ENCODE assay signal across 26 cellular contexts in genomic region chr18:41526046-41526445, GRCh38.
"Had no signal": no experiment of that assay in that cellular context is flagged by ENCODE, and none has a peak within 500 bp of the region (broad histone marks: within the 10 kb centered on the region; RNA-seq: fewer than 3 reads in every experiment).

No MANE protein-coding gene starts in this region.

- H3K27ac ChIP-seq: left lung, lower lobe of right lung, pancreas, skin epidermis, stomach, testis, thyroid gland, transverse colon, upper lobe of left lung had no signal

- DNase-seq: hippocampal formation; kidney glomerular epithelial cell; left cardiac atrium; left lung; lower lobe of right lung; mammary epithelial cell; mesenchymal stem cell; naive thymus-derived CD8-positive, alpha-beta T cell; nucleus accumbens; pancreas; posterior cingulate gyrus; retina; right cardiac atrium; stimulated activated CD4-positive, alpha-beta T cell treated with anti-CD3 and anti-CD28 coated beads, Interleukin-12 subunit alpha, Interleukin-12 subunit beta, amount 100 ng/mL, for 4 hours; stimulated activated CD4-positive, alpha-beta T cell treated with anti-CD3 and anti-CD28 coated beads, Interleukin-15, amount 100 ng/mL, for 24 hours; stimulated activated CD4-positive, alpha-beta T cell treated with anti-CD3 and anti-CD28 coated beads, Interleukin-2, amount 100 ng/mL, for 24 hours; stimulated activated CD4-positive, alpha-beta T cell treated with anti-CD3 and anti-CD28 coated beads, Interleukin-4, amount 100 ng/mL, for 1 hour; stimulated activated naive B cell treated with anti-CD40 and anti-IgM and Interleukin-4, amounts not matched to agents 10 μg/mL and 1 μg/mL and 100 μg/mL, for 72 hours; stimulated activated naive CD8-positive, alpha-beta T cell treated with anti-CD3 and anti-CD28 coated beads, Interleukin-15, Interleukin-2, amounts not matched to agents 100 U/mL and 50 U/mL, for 24 hours; stomach; testis; thyroid gland; transverse colon; upper lobe of left lung had no signal

- ATAC-seq: left cardiac atrium; left lung; lower lobe of right lung; naive thymus-derived CD8-positive, alpha-beta T cell; pancreas; right cardiac atrium; sciatic nerve; stimulated activated naive B cell treated with anti-CD40 and anti-IgM and Interleukin-4, amounts not matched to agents 10 μg/mL and 1 μg/mL and 100 μg/mL, for 72 hours; stimulated activated naive CD8-positive, alpha-beta T cell treated with anti-CD3 and anti-CD28 coated beads, Interleukin-15, Interleukin-2, amounts not matched to agents 100 U/mL and 50 U/mL, for 24 hours had no signal
